In the genomic region with DNA sequence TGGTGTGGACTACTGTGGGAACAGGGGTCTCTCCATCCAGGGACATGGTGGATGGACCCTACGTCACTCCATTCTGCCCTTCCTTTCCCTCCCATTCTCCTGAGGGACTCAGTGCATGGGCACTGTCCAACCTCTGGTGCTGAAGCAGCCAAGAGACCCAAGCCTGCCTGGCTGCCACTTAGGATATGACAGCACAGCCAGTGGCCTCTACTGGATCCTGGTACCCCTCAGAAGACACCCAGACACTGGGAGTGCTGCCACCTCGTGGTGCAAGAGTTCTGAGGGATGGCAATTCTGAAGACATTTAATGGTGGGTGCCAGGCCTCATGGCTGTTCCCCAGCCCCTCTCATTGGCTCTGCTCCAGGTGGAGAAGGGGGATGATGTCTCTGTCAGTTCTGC, we compare ENCODE assay signal across 8 cellular contexts.
DNase-seq lines count a peak whose midpoint lies in the region; ATAC-seq, FAIRE-seq and TF ChIP-seq lines count a peak whose summit lies in the region.
"Not testable (repeated sequence)": the region's sequence is repeated elsewhere in the genome, so short reads cannot be mapped to it uniquely, and the experiment has no call there.

No MANE protein-coding gene starts in this region.

- in situ Hi-C loops in HepG2 (cut with HindIII; ENCODE audit: extremely low pct_ligation_motif_present, low pct_unique_long_range_greater_than_20kb): not testable (repeated sequence)

- TF ChIP-seq CTCF in A673 (conservative IDR thresholded peaks at IDR 0.05; ENCODE audit: low read depth, low read length) (peak; percentile 30; the same call in 1 of the 2 replicates), GM12864 (IDR thresholded peaks at IDR 0.05; ENCODE audit: low read depth, low read length, missing control alignments) (peak; percentile 13), HCT116 (IDR thresholded peaks at IDR 0.05 in 2 of 3, conservative IDR thresholded peaks at IDR 0.05 in 1 of 3; ENCODE audit: borderline replicate concordance in 1 of 3, insufficient read depth in 1 of 3, low read depth in 2 of 3, low read length in 2 of 3) (peak; percentile 11 to 42 (median 36); a peak in 4 of 6 replicates), OCI-LY7 (conservative IDR thresholded peaks at IDR 0.05; ENCODE audit: low read length) (peak; percentile 48; the same call in 1 of the 2 replicates), WERI-Rb-1 (IDR thresholded peaks at IDR 0.05; ENCODE audit: low read depth, low read length) (0 out of 2 replicates have a peak, but pooled peaks have one; percentile 9), HepG2 (CRISPR knock-in tag; IDR thresholded peaks at IDR 0.05) (peak; percentile 49)
- not testable (repeated sequence) for TF ChIP-seq CTCF in endothelial cell (IDR thresholded peaks at IDR 0.05; ENCODE audit: unreplicated experiment)

- H3K4me3 ChIP-seq in A673 (ENCODE audit: low read depth, low read length, poor library complexity, severe bottlenecking); GM12864 (ENCODE audit: low read depth, low read length); HCT116 (replicated peaks in 1 of 2; ENCODE audit: low read depth in 1 of 2, low read length in 2 of 2); MG63; OCI-LY7 (ENCODE audit: low read depth, low read length, poor library complexity, severe bottlenecking); WERI-Rb-1 (ENCODE audit: low read depth, low read length); HepG2 (replicated peaks in 1 of 3; ENCODE audit: insufficient read depth in 1 of 3, low read depth in 2 of 3, low read length in 3 of 3): not testable (repeated sequence)

- H3K9me3 ChIP-seq in A673 (ENCODE audit: low read depth, low read length, poor library complexity, severe bottlenecking); HCT116 (ENCODE audit: control insufficient read depth in 1 of 2, insufficient read depth in 1 of 2, low read depth in 1 of 2, low read length in 2 of 2); MG63; OCI-LY7 (ENCODE audit: low read length); WERI-Rb-1 (ENCODE audit: severe bottlenecking); HepG2 (ENCODE audit: low read length): not testable (repeated sequence)

- not testable (repeated sequence) for H3K79me2 ChIP-seq in HCT116 (ENCODE audit: insufficient read depth, low read length); OCI-LY7 (ENCODE audit: insufficient read depth, low read depth, low read length); HepG2 (ENCODE audit: insufficient read depth, low read length)

- H3K9ac ChIP-seq in HCT116 (ENCODE audit: low read length); HepG2 (ENCODE audit: insufficient read depth, low read depth, low read length): not testable (repeated sequence)

- H2AFZ ChIP-seq in HCT116 (ENCODE audit: low read depth, low read length, poor library complexity, severe bottlenecking); OCI-LY7 (ENCODE audit: low read length); HepG2 (ENCODE audit: low read length): not testable (repeated sequence)

- H3K9me3 Mint-ChIP-seq in endothelial cell (ENCODE audit: unreplicated experiment): peaks cover 14% of the 10 kb centered on the region

- TF ChIP-seq EP300 in HepG2 (IDR thresholded peaks at IDR 0.05; ENCODE audit: low read depth in 2 of 2, low read length in 2 of 2); HepG2 (CRISPR knock-in tag; IDR thresholded peaks at IDR 0.05; ENCODE audit: borderline replicate concordance): not testable (repeated sequence)

- H3K36me3 Mint-ChIP-seq in endothelial cell (ENCODE audit: low read depth, unreplicated experiment): not testable (repeated sequence)

- not testable (repeated sequence) for H3K9me2 ChIP-seq in HCT116 (ENCODE audit: insufficient read depth); OCI-LY7 (ENCODE audit: insufficient read depth, low read length)

- not testable (repeated sequence) for H3K36me3 ChIP-seq in A673 (ENCODE audit: insufficient read depth, low read length, poor library complexity, severe bottlenecking); HCT116 (ENCODE audit: control insufficient read depth in 1 of 2, insufficient read depth in 2 of 2, low read length in 2 of 2); MG63; OCI-LY7 (ENCODE audit: insufficient read depth, low read length); WERI-Rb-1; HepG2 (replicated peaks in 1 of 2; ENCODE audit: control insufficient read depth in 1 of 2, insufficient read depth in 2 of 2, low read length in 2 of 2)

- not testable (repeated sequence) for H3K27me3 Mint-ChIP-seq in endothelial cell (ENCODE audit: unreplicated experiment)

- not testable (repeated sequence) for H3K4me3 Mint-ChIP-seq in endothelial cell (ENCODE audit: unreplicated experiment)

- CTCF ChIA-PET in A673 (lab: Charles Lee); HCT116 (lab: Charles Lee); OCI-LY7 (lab: Charles Lee; ENCODE audit: unreplicated experiment); HepG2 (lab: Yijun Ruan, JAX; ENCODE audit: low intra/inter-chr PET ratio, low total read pairs): not testable (repeated sequence)

- TF ChIP-seq POLR2A in HCT116 (IDR thresholded peaks at IDR 0.05; ENCODE audit: borderline replicate concordance, extremely low read depth, insufficient read depth, insufficient read length); HepG2 (IDR thresholded peaks at IDR 0.05; ENCODE audit: insufficient read depth in 1 of 2, low read depth in 2 of 2, low read length in 2 of 2): not testable (repeated sequence)

- not testable (repeated sequence) for H3K27me3 ChIP-seq in A673 (replicated peaks; ENCODE audit: insufficient read depth, low read depth, low read length, poor library complexity); HCT116 (ENCODE audit: insufficient read depth, low read length); MG63; WERI-Rb-1 (ENCODE audit: insufficient read depth, low read depth, severe bottlenecking); HepG2 (ENCODE audit: control insufficient read depth in 1 of 2, insufficient read depth in 2 of 2, low read length in 2 of 2)

- POLR2A ChIA-PET in A673 (lab: Charles Lee; ENCODE audit: low non-redundant PET); HCT116 (lab: Charles Lee); OCI-LY7 (lab: Charles Lee); HepG2 (lab: Yijun Ruan, JAX): not testable (repeated sequence)

- FAIRE-seq in HepG2 (lab: Jason Lieb, UNC): not testable (repeated sequence)

- not testable (repeated sequence) for H3K27ac Mint-ChIP-seq in endothelial cell (ENCODE audit: unreplicated experiment)

- H3K27ac ChIP-seq in A673 (ENCODE audit: low read depth, low read length, poor library complexity, severe bottlenecking); HCT116 (ENCODE audit: low read depth, low read length); OCI-LY7 (ENCODE audit: low read depth, low read length, poor library complexity, severe bottlenecking); WERI-Rb-1; HepG2 (ENCODE audit: extremely low read length, insufficient read depth, low read length): not testable (repeated sequence)

- H4K20me1 ChIP-seq in HCT116 (ENCODE audit: insufficient read depth); OCI-LY7 (ENCODE audit: insufficient read depth, low read length); HepG2 (ENCODE audit: insufficient read depth, low read length): not testable (repeated sequence)

- WGBS in HepG2 (ENCODE audit: low lambda C conversion rate): no CpG with 5 or more reads among the region's 2 CpGs

- H3K4me2 ChIP-seq in HCT116 (ENCODE audit: low read length); OCI-LY7 (ENCODE audit: low read length); HepG2 (ENCODE audit: low read depth, low read length): not testable (repeated sequence)

- peak; percentile 16; the same call in 1 of the 2 replicates for TF ChIP-seq RAD21 in HCT116 (IDR thresholded peaks at IDR 0.05; ENCODE audit: low read depth)
- 0 out of 2 replicates have a peak, but pooled peaks have one; percentile 20 for TF ChIP-seq RAD21 in HepG2 (CRISPR knock-in tag; IDR thresholded peaks at IDR 0.05)

- H3K4me1 ChIP-seq in A673 (ENCODE audit: insufficient read depth, low read length, poor library complexity, severe bottlenecking); HCT116 (ENCODE audit: control insufficient read depth in 1 of 2, insufficient read depth in 2 of 2, low read length in 2 of 2); OCI-LY7 (ENCODE audit: insufficient read depth, low read length, poor library complexity, severe bottlenecking); HepG2 (ENCODE audit: insufficient read depth, low read length): not testable (repeated sequence)

- ATAC-seq in HCT116 (peak; percentile 61), HepG2 (peak; percentile 76)

- RAD21 ChIA-PET in HCT116 (lab: Charles Lee; ENCODE audit: low non-redundant PET in 1 of 2, low total read pairs in 2 of 2, uncharacterized antibody in 2 of 2, unreplicated experiment in 2 of 2): not testable (repeated sequence)

- intact Hi-C loops in A673 (cut with micrococcal nuclease; ENCODE audit: unreplicated experiment); OCI-LY7 (cut with micrococcal nuclease; ENCODE audit: unreplicated experiment); HepG2 (cut with micrococcal nuclease; ENCODE audit: unreplicated experiment): not testable (repeated sequence)
- intact Hi-C loops in HCT116 (cut with micrococcal nuclease): loop anchor here (10.0 kb wide), 1 partner anchor 206 kb away; no protein-coding TSS in a partner anchor

- not testable (repeated sequence) for H3K4me1 Mint-ChIP-seq in endothelial cell (ENCODE audit: unreplicated experiment)

- DNase-seq in A673 (ENCODE audit: low spot score): peak; percentile 2
- DNase-seq in GM12864 (ENCODE audit: low read depth): not testable (repeated sequence)
- DNase-seq in HCT116 (ENCODE audit: low read depth, low spot score): peak; percentile 1
- peak; percentile 8 for DNase-seq in MG63
- DNase-seq in OCI-LY7 (ENCODE audit: low spot score): peak; percentile 3
- peak; percentile 15 for DNase-seq in WERI-Rb-1
- DNase-seq in endothelial cell (ENCODE audit: low spot score): peak; percentile 10
- peak; percentile 1 for DNase-seq in HepG2 (ENCODE audit: low spot score)

- not testable (repeated sequence) for BruUV-seq in A673 (replicated peaks; lab: Mats Ljungman, UMichigan); HCT116 (replicated peaks; lab: Mats Ljungman, UMichigan); OCI-LY7 (replicated peaks; lab: Mats Ljungman, UMichigan); HepG2 (replicated peaks; lab: Mats Ljungman, UMichigan)
